8 cellular contexts compared by ENCODE assay signal in genomic region chr14:24442240-24443052, GRCh38. TPM values are rescaled to one million over a fixed set of nuclear protein-coding genes. Genes with fewer than 3 reads are reported as not detected.
A peak's percentile ranks its signal among the peaks of the same experiment; 100 is the strongest.
DNase-seq lines count a peak whose midpoint lies in the region; FAIRE-seq and TF ChIP-seq lines count a peak whose summit lies in the region.

Gene SDR39U1 (minus strand): TSS chr14:24442776. CDS start chr14:24442769, 7 bp downstream.

- peak within 1 kb of the TSS; percentile 89 for H3K23ac ChIP-seq in neuronal stem cell (ENCODE audit: low read depth, low read length, poor library complexity)

- H3K4ac ChIP-seq in neuronal stem cell (ENCODE audit: low read length) = no peak within 1 kb of the TSS

- H3K4me3 ChIP-seq in neuronal stem cell (ENCODE audit: low read length in 2 of 2) = peak within 1 kb of the TSS; percentile 80 to 94

- H3K9ac ChIP-seq in neuronal stem cell (ENCODE audit: low read depth, low read length, poor library complexity) = peak within 1 kb of the TSS; percentile 97

- DNase-seq in GM03348 (ENCODE audit: low spot score) (peak; percentile 96), HEK293T (ENCODE audit: extremely low spot score) (peak; percentile 96), MV-4-11 (lab: John Stamatoyannopoulos, UW) (peak; percentile 99), SK-MEL-5 (ENCODE audit: low read depth, low spot score) (peak; percentile 99), frontal cortex (ENCODE audit: low spot score in 2 of 2) (peak; percentile 74 to 87), neuronal stem cell (ENCODE audit: low spot score) (peak; percentile 96)
- DNase-seq in activated naive CD4-positive, alpha-beta T cell treated with Interleukin-2 at 50 U/mL for 16 hours = peak; percentile 96

- POLR2A ChIA-PET in HEK293T (lab: Yijun Ruan, JAX) = interaction anchor here (0.5 to 3.1 kb wide), 36 partner anchors 9 to 689 kb away, joined by 3 to 46 read pairs (median 4); partner anchors contain the start of genes CBLN3, CHMP4A, CIDEB and DCAF11

- H2AK5ac ChIP-seq in neuronal stem cell (ENCODE audit: low read depth, low read length) = no peak within 1 kb of the TSS

- no CpG with 5 or more reads among the region's 52 CpGs for WGBS in neuronal stem cell (ENCODE audit: extremely low coverage in 2 of 2, insufficient read length in 2 of 2, insufficient replicate concordance in 1 of 2), 2 donors

- H3K4me1 ChIP-seq in neuronal stem cell (ENCODE audit: control insufficient read depth in 2 of 2, insufficient read depth in 1 of 2, low read depth in 1 of 2, low read length in 2 of 2) = peaks cover 3 to 11% of the 10 kb centered on the region in 2 donors

- no peaks in the 10 kb centered on the region for H3K27me3 ChIP-seq in neuronal stem cell (ENCODE audit: control insufficient read depth in 3 of 3, insufficient read depth in 3 of 3, low read depth in 1 of 3, low read length in 3 of 3)

- H3K18ac ChIP-seq in neuronal stem cell (ENCODE audit: low read length) = peak within 1 kb of the TSS; percentile 96

- H2BK120ac ChIP-seq in neuronal stem cell (ENCODE audit: low read depth, low read length) = no peak within 1 kb of the TSS

- peak; percentile 51 for FAIRE-seq in frontal cortex (lab: Jason Lieb, UNC)

- TF ChIP-seq CTCF in subcutaneous adipose tissue (IDR thresholded peaks at IDR 0.05; ENCODE audit: low read depth) = no peak

- peak within 1 kb of the TSS; percentile 85 for H3K4me2 ChIP-seq in neuronal stem cell (ENCODE audit: insufficient read depth, low read length, poor library complexity, severe bottlenecking)

- H4K91ac ChIP-seq in neuronal stem cell (ENCODE audit: low read depth, low read length, poor library complexity) = no peak within 1 kb of the TSS

- H3K27ac ChIP-seq in neuronal stem cell (replicated peaks; ENCODE audit: low read length) = peak within 1 kb of the TSS; percentile 99

- no peak within 1 kb of the TSS for H3K14ac ChIP-seq in neuronal stem cell (ENCODE audit: low read length)

- H3K36me3 ChIP-seq in neuronal stem cell (replicated peaks in 1 of 2; ENCODE audit: control insufficient read depth in 2 of 2, insufficient read depth in 2 of 2, low read length in 2 of 2) = peaks cover 19 to 49% of the 10 kb centered on the region in 2 donors

- H2AFZ ChIP-seq in neuronal stem cell (ENCODE audit: low read length) = peak within 1 kb of the TSS; percentile 91

- no peaks in the 10 kb centered on the region for H3K79me1 ChIP-seq in neuronal stem cell (ENCODE audit: low read depth, low read length)

- H2BK12ac ChIP-seq in neuronal stem cell (ENCODE audit: low read length) = peak within 1 kb of the TSS; percentile 4

- no peaks in the 10 kb centered on the region for H3K9me3 ChIP-seq in neuronal stem cell (replicated peaks in 1 of 2; ENCODE audit: control insufficient read depth in 2 of 2, insufficient read depth in 1 of 2, low read depth in 1 of 2, low read length in 2 of 2)

- peak within 1 kb of the TSS; percentile 33 for H2BK5ac ChIP-seq in neuronal stem cell (ENCODE audit: low read length)

- H2BK15ac ChIP-seq in neuronal stem cell (ENCODE audit: low read length) = no peak within 1 kb of the TSS

- in situ Hi-C loops in SK-MEL-5 (cut with HindIII; ENCODE audit: low pct_unique_long_range_greater_than_20kb, low sequenced_read_pairs) = no loop called here

- peak within 1 kb of the TSS; percentile 89 for H4K8ac ChIP-seq in neuronal stem cell (ENCODE audit: low read depth, low read length)

- CTCF ChIA-PET in HEK293T (lab: Yijun Ruan, JAX) = interaction anchor here (0.7 to 4.0 kb wide), 5 partner anchors 11 to 172 kb away, joined by 3 to 31 read pairs (median 6); partner anchors contain the start of gene CIDEB

TF ChIP-seq in HEK293T, 16 proteins besides CTCF, POLR2A, EP300 and RAD21:
- TF ChIP-seq ELF4 (IDR thresholded peaks at IDR 0.05) = peak; percentile 35
- TF ChIP-seq L3MBTL2 (conservative IDR thresholded peaks at IDR 0.05) = peak; percentile 72
- no peak for TF ChIP-seq TARDBP (IDR thresholded peaks at IDR 0.05)
- no peak for TF ChIP-seq HDGF (IDR thresholded peaks at IDR 0.05; ENCODE audit: borderline replicate concordance)
- TF ChIP-seq CTBP1 (IDR thresholded peaks at IDR 0.05; ENCODE audit: borderline replicate concordance) = peak; percentile 18; the same call in 1 of the 2 replicates
- TF ChIP-seq ZNF384 (IDR thresholded peaks at IDR 0.05) = no peak
- peak; percentile 79; the same call in 1 of the 2 replicates for TF ChIP-seq FOXK2 (IDR thresholded peaks at IDR 0.05)
- no peak for TF ChIP-seq PKNOX1 (IDR thresholded peaks at IDR 0.05)

RNA-seq across cellular contexts. Expression of gene SDR39U1, which starts in this region (rescaled TPM):
- total RNA-seq in SK-MEL-5 (2014; rRNA removed; shearing (Covaris generic)) = 6.2 and 12.5 TPM in 2 replicates
- 36.7 and 39.5 TPM in 2 replicates for polyA plus RNA-seq in SK-MEL-5 (2015; cell fraction: cytosol; rRNA removed)
- 360 and 494 TPM in 2 replicates for polyA plus RNA-seq in SK-MEL-5 (2015; cell fraction: nucleus; rRNA removed)
- total RNA-seq in frontal cortex (16.3 TPM), subcutaneous adipose tissue (10 to 100 TPM; 24.5 to 39.7 (median 27.6) TPM)
- 56.9 TPM for polyA plus RNA-seq in neuronal stem cell (2013, experiment 1 of 2)
- polyA plus RNA-seq in neuronal stem cell (2013, experiment 2 of 2) = 53.2 TPM

Comparison
In these comparisons a context has a peak if more than half of its experiments do, and no peak if none do; other contexts are left out.
1. Peak in every context shown above with its lines: DNase-seq, H3K4me3 ChIP-seq and H3K27ac ChIP-seq.